8 cellular contexts compared by ENCODE assay signal in genomic region chr14:32252030-32252670, GRCh38. TPM values are rescaled to one million over a fixed set of nuclear protein-coding genes. Genes with fewer than 3 reads are reported as not detected.
DNase-seq lines count a peak whose midpoint lies in the region; ATAC-seq, FAIRE-seq and TF ChIP-seq lines count a peak whose summit lies in the region.

No MANE protein-coding gene starts in this region.

- FAIRE-seq in HepG2 (lab: Jason Lieb, UNC) = peak; percentile 90

- intact Hi-C loops in HepG2 (cut with micrococcal nuclease; ENCODE audit: unreplicated experiment) = loop anchor here (1.0 to 5.0 kb wide), 7 partner anchors 51 to 695 kb away; no protein-coding TSS in a partner anchor

- H3K36me3 ChIP-seq in BJ (ENCODE audit: control insufficient read depth, insufficient read depth, low read length) = no peaks in the 10 kb centered on the region
- no peaks in the 10 kb centered on the region for H3K36me3 ChIP-seq in HepG2 (replicated peaks in 1 of 2; ENCODE audit: control insufficient read depth in 1 of 2, insufficient read depth in 2 of 2, low read length in 2 of 2)

- H3K9me3 ChIP-seq in HepG2 (ENCODE audit: low read length) = no peaks in the 10 kb centered on the region

- H3K4me2 ChIP-seq in HepG2 (ENCODE audit: low read depth, low read length) = peak overlapping the region; percentile 41

- DNase-seq in BJ (ENCODE audit: low read depth) = no peak
- DNase-seq in NCI-H2171 treated with DMSO at 0.1 percent for 48 hours (lab: John Stamatoyannopoulos, UW) = peak; percentile 87
- no peak for DNase-seq in coronary artery (ENCODE audit: low spot score)
- peak; percentile 89 for DNase-seq in HepG2 (ENCODE audit: low spot score)
- peak; percentile 26 for DNase-seq in stimulated activated CD8-positive, alpha-beta memory T cell treated with anti-CD3 and anti-CD28 coated beads, Interleukin-12 subunit alpha, Interleukin-12 subunit beta, amount 100 ng/mL, for 1 hour (ENCODE audit: low read depth)

- H3K4me1 ChIP-seq in HepG2 (ENCODE audit: insufficient read depth, low read length) = no peaks in the 10 kb centered on the region

- no peak for TF ChIP-seq POLR2A in HepG2 (IDR thresholded peaks at IDR 0.05; ENCODE audit: insufficient read depth in 1 of 2, low read depth in 2 of 2, low read length in 2 of 2)

- POLR2A ChIA-PET in BJ (lab: Charles Lee) (no interaction called here), HepG2 (lab: Yijun Ruan, JAX) (interaction anchor here (1.1 kb wide), 1 partner anchor 176 kb away, joined by 5 read pairs; the partner anchor contains the start of gene ARHGAP5)

- TF ChIP-seq EP300 in HepG2 (IDR thresholded peaks at IDR 0.05; ENCODE audit: low read depth in 2 of 2, low read length in 2 of 2) (no peak; a peak in 1 of 4 replicates), HepG2 (CRISPR knock-in tag; IDR thresholded peaks at IDR 0.05; ENCODE audit: borderline replicate concordance) (no peak)

- TF ChIP-seq RAD21 in HepG2 (CRISPR knock-in tag; IDR thresholded peaks at IDR 0.05) = peak; percentile 97

- H3K9ac ChIP-seq in HepG2 (ENCODE audit: insufficient read depth, low read depth, low read length) = no peak overlapping the region

- H3K79me2 ChIP-seq in HepG2 (ENCODE audit: insufficient read depth, low read length) = no peaks in the 10 kb centered on the region

- H2AFZ ChIP-seq in HepG2 (ENCODE audit: low read length) = peak overlapping the region; percentile 32

- 36% methylated on average over 3 of the region's 3 CpGs for whole genome bisulfite sequencing in HepG2 (ENCODE audit: low lambda C conversion rate)

- H3K4me3 ChIP-seq in BJ (ENCODE audit: low read depth, low read length) (no peak overlapping the region), coronary artery (no peak overlapping the region), HepG2 (replicated peaks in 1 of 3; ENCODE audit: insufficient read depth in 1 of 3, low read depth in 2 of 3, low read length in 3 of 3) (no peak overlapping the region)

- peak; percentile 88 for ATAC-seq in GM18873 (IDR thresholded peaks at IDR 0.05; ENCODE audit: low FRiP score, unreplicated experiment)
- peak; percentile 82 for ATAC-seq in HG03175 (IDR thresholded peaks at IDR 0.05; ENCODE audit: unreplicated experiment)
- ATAC-seq in HepG2 = peak; percentile 88

- CTCF ChIA-PET in BJ (lab: Yijun Ruan, JAX) (interaction anchor here (0.7 to 6.4 kb wide), 30 partner anchors 8 to 749 kb away, joined by 3 to 83 read pairs (median 4); partner anchors contain the start of genes ARHGAP5 and RNU6-7), HepG2 (lab: Yijun Ruan, JAX; ENCODE audit: low intra/inter-chr PET ratio, low total read pairs) (interaction anchor here (0.6 to 8.9 kb wide), 9 partner anchors 179 to 896 kb away, joined by 3 to 216 read pairs (median 5); no protein-coding TSS in a partner anchor)

- no peaks in the 10 kb centered on the region for H3K27me3 ChIP-seq in BJ (ENCODE audit: control insufficient read depth, insufficient read depth, low read length)
- no peaks in the 10 kb centered on the region for H3K27me3 ChIP-seq in HepG2 (ENCODE audit: control insufficient read depth in 1 of 2, insufficient read depth in 2 of 2, low read length in 2 of 2)

- peak; percentile 86 for TF ChIP-seq CTCF in BJ (IDR thresholded peaks at IDR 0.05; ENCODE audit: insufficient read depth, low read depth, low read length)
- TF ChIP-seq CTCF in VCaP (conservative IDR thresholded peaks at IDR 0.05) = peak; percentile 88
- TF ChIP-seq CTCF in coronary artery (IDR thresholded peaks at IDR 0.05) = peak; percentile 60
- peak; percentile 99 for TF ChIP-seq CTCF in HepG2 (CRISPR knock-in tag; IDR thresholded peaks at IDR 0.05)

- H3K27ac ChIP-seq in VCaP (no peak overlapping the region), coronary artery (no peak overlapping the region), HepG2 (ENCODE audit: extremely low read length, insufficient read depth, low read length) (no peak overlapping the region)

- in situ Hi-C loops in HepG2 (cut with HindIII; ENCODE audit: extremely low pct_ligation_motif_present, low pct_unique_long_range_greater_than_20kb) = loop anchor here (5.0 kb wide), 2 partner anchors 180 to 320 kb away; no protein-coding TSS in a partner anchor

- BruUV-seq in HepG2 (replicated peaks; lab: Mats Ljungman, UMichigan) = no TSS peak

- H4K20me1 ChIP-seq in HepG2 (ENCODE audit: insufficient read depth, low read length) = no peaks in the 10 kb centered on the region

TF ChIP-seq in HepG2, 621 proteins besides CTCF, POLR2A, EP300 and RAD21 (continues in another document):
- no peak; the same call in 1 of the 2 replicates for TF ChIP-seq SNAPC2 (CRISPR knock-in tag; IDR thresholded peaks at IDR 0.05)
- TF ChIP-seq GABPA (IDR thresholded peaks at IDR 0.05; ENCODE audit: low read depth, low read length) = peak; percentile 40
- TF ChIP-seq GABPA (CRISPR knock-in tag; IDR thresholded peaks at IDR 0.05; ENCODE audit: low read depth) = peak; percentile 85
- TF ChIP-seq SP5 (CRISPR knock-in tag; IDR thresholded peaks at IDR 0.05; ENCODE audit: borderline replicate concordance, low read depth) = no peak
- TF ChIP-seq HINFP (CRISPR knock-in tag; IDR thresholded peaks at IDR 0.05; ENCODE audit: low read depth) = no peak; the same call in 1 of the 2 replicates
- peak; percentile 91 for TF ChIP-seq MIXL1 (CRISPR knock-in tag; IDR thresholded peaks at IDR 0.05)
- no peak for TF ChIP-seq MED8 (CRISPR knock-in tag; IDR thresholded peaks at IDR 0.05; ENCODE audit: insufficient replicate concordance)

RNA-seq across cellular contexts. Expression of gene RNU6-8, which starts 49.1 kb away (rescaled TPM):
- polyA plus RNA-seq in BJ (2011; rRNA removed) (not detected in 2 replicates), HepG2 (2011; rRNA removed) (not detected in 2 replicates)
- not detected in 2 replicates for polyA minus RNA-seq in BJ (2011; rRNA and poly(A)+ RNA removed)
- total RNA-seq in HepG2 (2016; rRNA removed; fragmentation: Illumina TruSeq; extraction: Trizol) = under 0.01 TPM in 1 of 2 replicates, not detected in the other
- total RNA-seq in HepG2 (2016; cell fraction: cytosol; rRNA removed; fragmentation: Illumina TruSeq; extraction: Trizol; ENCODE audit: low read depth) = under 0.01 TPM in 2 replicates
- under 0.01 TPM in 1 of 2 replicates, not detected in the other for total RNA-seq in HepG2 (2016; cell fraction: insoluble cytoplasmic fraction; rRNA removed; fragmentation: Illumina TruSeq; extraction: Trizol)
- under 0.01 TPM in 1 of 2 replicates, not detected in the other for total RNA-seq in HepG2 (2016; cell fraction: membrane; rRNA removed; fragmentation: Illumina TruSeq; extraction: Trizol)
- total RNA-seq in HepG2 (2016; cell fraction: nucleus; rRNA removed; fragmentation: Illumina TruSeq; extraction: Trizol) = not detected in 2 replicates
- polyA plus RNA-seq in HepG2 (2011; cell fraction: cytosol; rRNA removed) = not detected in 2 replicates
- polyA plus RNA-seq in HepG2 (2011; cell fraction: nucleus; rRNA removed) = not detected in 2 replicates
- polyA plus RNA-seq in HepG2 (2012) = not detected in 2 replicates
- polyA plus RNA-seq in HepG2 (2016; cell fraction: cytosol; fragmentation: Illumina TruSeq; extraction: Trizol; ENCODE audit: low read depth) = not detected in 2 replicates
- polyA plus RNA-seq in HepG2 (2016; cell fraction: insoluble cytoplasmic fraction; fragmentation: Illumina TruSeq; extraction: Trizol; ENCODE audit: low read depth) = not detected in 2 replicates
- polyA plus RNA-seq in HepG2 (2016; cell fraction: membrane; fragmentation: Illumina TruSeq; extraction: Trizol; ENCODE audit: low read depth) = not detected in 2 replicates
- not detected in 2 replicates for polyA plus RNA-seq in HepG2 (2016; cell fraction: nucleus; fragmentation: Illumina TruSeq; extraction: Trizol; ENCODE audit: insufficient read depth, low read depth)
- polyA minus RNA-seq in HepG2 (2011; rRNA and poly(A)+ RNA removed; ENCODE audit: low replicate concordance) = under 0.01 TPM in 1 of 2 replicates, not detected in the other
- polyA minus RNA-seq in HepG2 (2011; cell fraction: cytosol; rRNA and poly(A)+ RNA removed) = not detected in 2 replicates
- polyA minus RNA-seq in HepG2 (2011; cell fraction: nucleus; rRNA and poly(A)+ RNA removed) = not detected in 2 replicates

RNA-seq across cellular contexts. Expression of gene RNU6-7, which starts 50.3 kb away (rescaled TPM):
- polyA plus RNA-seq in BJ (2011; rRNA removed) = not detected in 2 replicates
- polyA minus RNA-seq in BJ (2011; rRNA and poly(A)+ RNA removed) = not detected in 2 replicates
- total RNA-seq in HepG2 (2016; rRNA removed; fragmentation: Illumina TruSeq; extraction: Trizol) = under 0.01 TPM in 1 of 2 replicates, not detected in the other
- total RNA-seq in HepG2 (2016; cell fraction: cytosol; rRNA removed; fragmentation: Illumina TruSeq; extraction: Trizol; ENCODE audit: low read depth) = under 0.01 TPM in 2 replicates
- under 0.01 TPM in 1 of 2 replicates, not detected in the other for total RNA-seq in HepG2 (2016; cell fraction: insoluble cytoplasmic fraction; rRNA removed; fragmentation: Illumina TruSeq; extraction: Trizol)
- total RNA-seq in HepG2 (2016; cell fraction: membrane; rRNA removed; fragmentation: Illumina TruSeq; extraction: Trizol) = under 0.01 TPM in 1 of 2 replicates, not detected in the other
- total RNA-seq in HepG2 (2016; cell fraction: nucleus; rRNA removed; fragmentation: Illumina TruSeq; extraction: Trizol) = not detected in 2 replicates
- not detected in 2 replicates for polyA plus RNA-seq in HepG2 (2011; rRNA removed)
- polyA plus RNA-seq in HepG2 (2011; cell fraction: cytosol; rRNA removed) = not detected in 2 replicates
- not detected in 2 replicates for polyA plus RNA-seq in HepG2 (2011; cell fraction: nucleus; rRNA removed)
- polyA plus RNA-seq in HepG2 (2012) = not detected in 2 replicates
- polyA plus RNA-seq in HepG2 (2016; cell fraction: cytosol; fragmentation: Illumina TruSeq; extraction: Trizol; ENCODE audit: low read depth) = not detected in 2 replicates
- not detected in 2 replicates for polyA plus RNA-seq in HepG2 (2016; cell fraction: insoluble cytoplasmic fraction; fragmentation: Illumina TruSeq; extraction: Trizol; ENCODE audit: low read depth)
- polyA plus RNA-seq in HepG2 (2016; cell fraction: membrane; fragmentation: Illumina TruSeq; extraction: Trizol; ENCODE audit: low read depth) = not detected in 2 replicates
- polyA plus RNA-seq in HepG2 (2016; cell fraction: nucleus; fragmentation: Illumina TruSeq; extraction: Trizol; ENCODE audit: insufficient read depth, low read depth) = not detected in 2 replicates
- under 0.01 TPM in 1 of 2 replicates, not detected in the other for polyA minus RNA-seq in HepG2 (2011; rRNA and poly(A)+ RNA removed; ENCODE audit: low replicate concordance)
- polyA minus RNA-seq in HepG2 (2011; cell fraction: cytosol; rRNA and poly(A)+ RNA removed) = not detected in 2 replicates
- polyA minus RNA-seq in HepG2 (2011; cell fraction: nucleus; rRNA and poly(A)+ RNA removed) = not detected in 2 replicates

Comparison
In these comparisons a context has a peak if more than half of its experiments do, and no peak if none do; other contexts are left out.
1. DNase-seq: peak in NCI-H2171 treated with DMSO at 0.1 percent for 48 hours (single experiment), HepG2 (single experiment) and stimulated activated CD8-positive, alpha-beta memory T cell treated with anti-CD3 and anti-CD28 coated beads, Interleukin-12 subunit alpha, Interleukin-12 subunit beta, amount 100 ng/mL, for 1 hour (single experiment); none in BJ (single experiment) and coronary artery (single experiment).
2. Peak in every context shown above with its lines, with median percentiles within 50 percentile points of each other: CTCF ChIP-seq and ATAC-seq.